In genomic region chr5:11733185-11733839, GRCh38 we compare ENCODE assay signal across 15 cellular contexts.
DNase-seq lines count a peak whose midpoint lies in the region; ATAC-seq and TF ChIP-seq lines count a peak whose summit lies in the region.
"Had no signal": no experiment of that assay in that cellular context is flagged by ENCODE, and none has a peak within 500 bp of the region (broad histone marks: within the 10 kb centered on the region; RNA-seq: fewer than 3 reads in every experiment).

No MANE protein-coding gene starts in this region.

- TF ChIP-seq CTCF in LNCaP clone FGC (IDR thresholded peaks at IDR 0.05; ENCODE audit: control insufficient read depth, extremely low read depth, insufficient read depth) (no peak), progenitor cell of endocrine pancreas (IDR thresholded peaks at IDR 0.05; ENCODE audit: unreplicated experiment) (no peak), omental fat pad (IDR thresholded peaks at IDR 0.05) (no peak)

- H3K4me1 ChIP-seq in Karpas-422 (ENCODE audit: low read length), result no peaks in the 10 kb centered on the region
- H3K4me1 ChIP-seq: HAP-1 had no signal

- peaks cover 6% of the 10 kb centered on the region for H3K9me3 ChIP-seq in Karpas-422 (ENCODE audit: low read length)
- H3K9me3 ChIP-seq: HAP-1 had no signal

- H3K36me3 ChIP-seq in Karpas-422 (ENCODE audit: insufficient read depth, low read length), result no peaks in the 10 kb centered on the region
- H3K36me3 ChIP-seq: HAP-1 had no signal

- H2AFZ ChIP-seq in Karpas-422 (ENCODE audit: low read length), result no peak overlapping the region

- H3K9me3 Mint-ChIP-seq in progenitor cell of endocrine pancreas (ENCODE audit: low read depth), result peaks cover 14% of the 10 kb centered on the region

- H4K20me1 ChIP-seq in Karpas-422 (ENCODE audit: insufficient read depth, low read depth, low read length), result no peaks in the 10 kb centered on the region

- peak; percentile 89 for ATAC-seq in left lobe of liver
- ATAC-seq in omental fat pad (ENCODE audit: low FRiP score), result no peak
- ATAC-seq: K562 had no signal

- H3K4me1 Mint-ChIP-seq in progenitor cell of endocrine pancreas (ENCODE audit: low read depth), result peaks cover 20% of the 10 kb centered on the region
- H3K4me1 Mint-ChIP-seq: CD14-positive monocyte; CD8-positive, alpha-beta memory T cell had no signal

- no peak overlapping the region for H3K27ac ChIP-seq in Karpas-422 (ENCODE audit: low read length)

- H3K27ac Mint-ChIP-seq in progenitor cell of endocrine pancreas, result peak overlapping the region; percentile 49
- H3K27ac Mint-ChIP-seq: CD14-positive monocyte; CD8-positive, alpha-beta memory T cell had no signal

- peak; percentile 51 for DNase-seq in DMS53 (lab: John Stamatoyannopoulos, UW)
- peak; percentile 78 for DNase-seq in LNCaP clone FGC (ENCODE audit: low read depth)
- DNase-seq in left lobe of liver (ENCODE audit: low spot score), result no peak
- no peak for DNase-seq in progenitor cell of endocrine pancreas (ENCODE audit: low spot score, unreplicated experiment)
- DNase-seq in Karpas-422, result no peak
- no peak for DNase-seq in NCI-H2227 (lab: John Stamatoyannopoulos, UW; ENCODE audit: unreplicated experiment)
- DNase-seq in omental fat pad (ENCODE audit: low spot score), result no peak
- DNase-seq in NCI-H82 (lab: John Stamatoyannopoulos, UW), result no peak
- DNase-seq: CD8-positive, alpha-beta memory T cell; DMS 273 treated with DMSO at 0.1 percent for 48 hours; DMS79 treated with DMSO at 0.1 percent for 48 hours; EL had no signal

- H3K36me3 Mint-ChIP-seq in progenitor cell of endocrine pancreas (ENCODE audit: insufficient read depth), result peaks cover 29% of the 10 kb centered on the region
- H3K36me3 Mint-ChIP-seq: CD14-positive monocyte; CD8-positive, alpha-beta memory T cell had no signal

- no peak overlapping the region for H3K9ac ChIP-seq in Karpas-422 (ENCODE audit: low read length)

- no peaks in the 10 kb centered on the region for H3K79me2 ChIP-seq in Karpas-422 (ENCODE audit: low read length)

- H3K27me3 Mint-ChIP-seq in progenitor cell of endocrine pancreas, result no peaks in the 10 kb centered on the region

- no peaks in the 10 kb centered on the region for H3K9me2 ChIP-seq in Karpas-422 (replicated peaks; ENCODE audit: insufficient read depth, low read length)

- H3K4me3 Mint-ChIP-seq in progenitor cell of endocrine pancreas (ENCODE audit: low read depth), result no peak overlapping the region
- H3K4me3 Mint-ChIP-seq: CD14-positive monocyte; CD8-positive, alpha-beta memory T cell had no signal

- H3K4me3 ChIP-seq in LNCaP clone FGC (ENCODE audit: low read depth, low read length) (no peak overlapping the region), Karpas-422 (ENCODE audit: low read length) (no peak overlapping the region)
- H3K4me3 ChIP-seq: HAP-1, K562 had no signal

- no peak overlapping the region for H3K4me2 ChIP-seq in Karpas-422 (ENCODE audit: low read depth, low read length, poor library complexity, severe bottlenecking)

- H3K27me3 ChIP-seq in Karpas-422 (ENCODE audit: low read length), result no peaks in the 10 kb centered on the region

Comparison
In these comparisons a context has a peak if more than half of its experiments do, and no peak if none do; other contexts are left out.
1. DNase-seq: peak in DMS53 (single experiment) and LNCaP clone FGC (single experiment); none in left lobe of liver (single experiment), progenitor cell of endocrine pancreas (single experiment), Karpas-422 (single experiment), NCI-H2227 (single experiment), omental fat pad (single experiment) and NCI-H82 (single experiment).